Comparison of ENCODE assay signal across 8 cellular contexts in genomic region chr1:228102791-228103620, GRCh38. TPM values are rescaled to one million over a fixed set of nuclear protein-coding genes. Genes with fewer than 3 reads are reported as not detected.
DNase-seq lines count a peak whose midpoint lies in the region; ATAC-seq and TF ChIP-seq lines count a peak whose summit lies in the region.

TSS of gene C1orf35 (minus strand) at chr1:228103325. CDS start at chr1:228103227, 98 bp downstream.

- no peak within 1 kb of the TSS for H2BK20ac ChIP-seq in H9 (ENCODE audit: low read depth, low read length, poor library complexity, severe bottlenecking)

- H3K36me3 Mint-ChIP-seq in H9 (ENCODE audit: insufficient read depth in 1 of 3, low read depth in 3 of 3) (peaks cover 25 to 55% (median 46%) of the 10 kb centered on the region in 3 experiments; a peak in 6 of 7 replicates), natural killer cell (no peaks in the 10 kb centered on the region)
- peaks cover 44% of the 10 kb centered on the region for H3K36me3 Mint-ChIP-seq in activated T-helper 2 cell treated with anti-CD3 and anti-CD28 coated beads, Interferon-gamma antibody, Interleukin-2, Interleukin-4, amounts not matched to agents 10 μg/mL and 5 μg/mL and 100 μg/mL, durations not matched to agents 14 hours and 24 hours and 36 hours (ENCODE audit: low read depth)

- H3K23me2 ChIP-seq in H9 (ENCODE audit: insufficient read length, low read depth, low read length, poor library complexity, severe bottlenecking), result peaks cover 5% of the 10 kb centered on the region

- no peak within 1 kb of the TSS for H2AFZ ChIP-seq in H9 (ENCODE audit: low read length)

- H3K4me3 Mint-ChIP-seq in H9, result peak within 1 kb of the TSS; percentile 95 to 96
- H3K4me3 Mint-ChIP-seq in activated T-helper 2 cell treated with anti-CD3 and anti-CD28 coated beads, Interferon-gamma antibody, Interleukin-2, Interleukin-4, amounts not matched to agents 10 μg/mL and 5 μg/mL and 100 μg/mL, durations not matched to agents 14 hours and 24 hours and 36 hours (ENCODE audit: low read depth), result peak within 1 kb of the TSS; percentile 91
- peak within 1 kb of the TSS; percentile 94 for H3K4me3 Mint-ChIP-seq in natural killer cell

- H4K5ac ChIP-seq in H9 (ENCODE audit: insufficient read length, low read depth, low read length), result no peak within 1 kb of the TSS

- peak within 1 kb of the TSS; percentile 39 for H3K9ac ChIP-seq in H9 (ENCODE audit: extremely low read depth, insufficient read length, low read length)

- no peak within 1 kb of the TSS for H2BK12ac ChIP-seq in H9 (ENCODE audit: insufficient read length, low read depth, low read length)

- H2AK5ac ChIP-seq in H9 (ENCODE audit: insufficient read length, low read length), result no peak within 1 kb of the TSS

- H3K79me2 ChIP-seq in H9 (ENCODE audit: insufficient read depth, low read length), result no peaks in the 10 kb centered on the region

- no peaks in the 10 kb centered on the region for H3K9me3 ChIP-seq in H9 (ENCODE audit: control insufficient read depth, low read depth, low read length)

- ATAC-seq in natural killer cell, result peak; percentile 84 to 90 (median 85)

- no peaks in the 10 kb centered on the region for H3K4me1 ChIP-seq in H9 (ENCODE audit: insufficient read depth, low read length)

- no peak within 1 kb of the TSS for H2BK15ac ChIP-seq in H9 (ENCODE audit: low read depth, low read length)

- H3T11ph ChIP-seq in H9 (ENCODE audit: low read length), result no peak within 1 kb of the TSS

- no peaks in the 10 kb centered on the region for H3K27me3 ChIP-seq in H9 (ENCODE audit: insufficient read depth, low read length)

- WGBS in H9 (ENCODE audit: extremely low coverage, insufficient read length, low lambda C conversion rate), result no CpG with 5 or more reads among the region's 104 CpGs

- TF ChIP-seq POLR2A in Raji (IDR thresholded peaks at IDR 0.05; ENCODE audit: insufficient read depth, low read depth, low read length), result peak; percentile 84

- H2BK5ac ChIP-seq in H9 (ENCODE audit: insufficient read length, low read length), result no peak within 1 kb of the TSS

- no peak within 1 kb of the TSS for H3K27ac ChIP-seq in H9 (ENCODE audit: insufficient read length, low read depth, low read length)

- peak within 1 kb of the TSS; percentile 73 for H3K14ac ChIP-seq in H9 (ENCODE audit: insufficient read depth, low read length)

- no peak within 1 kb of the TSS for H3K23ac ChIP-seq in H9 (ENCODE audit: insufficient read length, low read depth, low read length)

- DNase-seq in ELR (ENCODE audit: low read depth), result peak; percentile 94
- DNase-seq in H9, result peak; percentile 96
- DNase-seq in M059J (ENCODE audit: low read depth), result peak; percentile 91
- DNase-seq in activated T-helper 2 cell treated with anti-CD3 and anti-CD28 coated beads, Interferon-gamma antibody, Interleukin-2, Interleukin-4, amounts not matched to agents 10 μg/mL and 5 μg/mL and 100 μg/mL, durations not matched to agents 14 hours and 24 hours and 36 hours (ENCODE audit: low spot score), result peak; percentile 95
- peak; percentile 86 for DNase-seq in fibroblast of peridontal ligament (ENCODE audit: extremely low read depth)
- peak; percentile 93 for DNase-seq in natural killer cell
- DNase-seq in stimulated activated naive CD4-positive, alpha-beta T cell treated with Interleukin-2 at 50 U/mL for 16 hours (lab: John Stamatoyannopoulos, UW), result peak; percentile 93

- intact Hi-C loops in activated T-helper 2 cell treated with anti-CD3 and anti-CD28 coated beads, Interferon-gamma antibody, Interleukin-2, Interleukin-4, amounts not matched to agents 10 μg/mL and 5 μg/mL and 100 μg/mL, durations not matched to agents 14 hours and 24 hours and 36 hours (cut with micrococcal nuclease), result loop anchor here (1.0 to 10.0 kb wide), 5 partner anchors 21 to 368 kb away; partner anchors contain the start of genes ARF1, GUK1, JMJD4 and SNAP47
- intact Hi-C loops in natural killer cell (cut with micrococcal nuclease), result loop anchor here (2.0 kb wide), 2 partner anchors 20 to 64 kb away; partner anchors contain the start of gene ARF1

- TF ChIP-seq CTCF in H9 (conservative IDR thresholded peaks at IDR 0.05) (no peak), natural killer cell (IDR thresholded peaks at IDR 0.05) (no peak)

- H3K27ac Mint-ChIP-seq in H9, result peak within 1 kb of the TSS; percentile 94 to 98 (median 95); a peak in 6 of 7 replicates
- peak within 1 kb of the TSS; percentile 90 for H3K27ac Mint-ChIP-seq in activated T-helper 2 cell treated with anti-CD3 and anti-CD28 coated beads, Interferon-gamma antibody, Interleukin-2, Interleukin-4, amounts not matched to agents 10 μg/mL and 5 μg/mL and 100 μg/mL, durations not matched to agents 14 hours and 24 hours and 36 hours
- peak within 1 kb of the TSS; percentile 93 to 96 for H3K27ac Mint-ChIP-seq in natural killer cell

- no peaks in the 10 kb centered on the region for H3K9me3 Mint-ChIP-seq in H9
- no peaks in the 10 kb centered on the region for H3K9me3 Mint-ChIP-seq in activated T-helper 2 cell treated with anti-CD3 and anti-CD28 coated beads, Interferon-gamma antibody, Interleukin-2, Interleukin-4, amounts not matched to agents 10 μg/mL and 5 μg/mL and 100 μg/mL, durations not matched to agents 14 hours and 24 hours and 36 hours
- H3K9me3 Mint-ChIP-seq in natural killer cell, result no peaks in the 10 kb centered on the region

- no peak within 1 kb of the TSS for H4K91ac ChIP-seq in H9 (ENCODE audit: insufficient read length, low read depth, low read length)

- no peaks in the 10 kb centered on the region for H4K20me1 ChIP-seq in H9 (ENCODE audit: control insufficient read depth, insufficient read depth, insufficient read length)

- peak within 1 kb of the TSS; percentile 40 for H3K4me2 ChIP-seq in H9 (ENCODE audit: insufficient read depth, insufficient read length, low read length)

- no peak within 1 kb of the TSS for H3K4ac ChIP-seq in H9 (ENCODE audit: low read depth, low read length)

- no peaks in the 10 kb centered on the region for H3K79me1 ChIP-seq in H9 (ENCODE audit: insufficient read depth, low read depth, low read length, poor library complexity, severe bottlenecking)

- H3K18ac ChIP-seq in H9 (ENCODE audit: insufficient read length, low read depth, low read length), result peak within 1 kb of the TSS; percentile 40

- no peak within 1 kb of the TSS for H4K8ac ChIP-seq in H9 (replicated peaks; ENCODE audit: insufficient read length, low read depth, low read length)

- H3K4me1 Mint-ChIP-seq in H9, result peaks cover 12% of the 10 kb centered on the region in 2 experiments
- H3K4me1 Mint-ChIP-seq in activated T-helper 2 cell treated with anti-CD3 and anti-CD28 coated beads, Interferon-gamma antibody, Interleukin-2, Interleukin-4, amounts not matched to agents 10 μg/mL and 5 μg/mL and 100 μg/mL, durations not matched to agents 14 hours and 24 hours and 36 hours (ENCODE audit: low read depth), result peaks cover 22% of the 10 kb centered on the region
- H3K4me1 Mint-ChIP-seq in natural killer cell, result peaks cover 30 to 33% of the 10 kb centered on the region in 2 donors

- no peak within 1 kb of the TSS for H2BK120ac ChIP-seq in H9 (ENCODE audit: low read depth, low read length, poor library complexity, severe bottlenecking)

- H3K27me3 Mint-ChIP-seq in H9 (ENCODE audit: low read depth), result peaks cover 3% of the 10 kb centered on the region; the same call in 1 of the 2 replicates
- no peaks in the 10 kb centered on the region for H3K27me3 Mint-ChIP-seq in activated T-helper 2 cell treated with anti-CD3 and anti-CD28 coated beads, Interferon-gamma antibody, Interleukin-2, Interleukin-4, amounts not matched to agents 10 μg/mL and 5 μg/mL and 100 μg/mL, durations not matched to agents 14 hours and 24 hours and 36 hours (ENCODE audit: low read depth)
- no peaks in the 10 kb centered on the region for H3K27me3 Mint-ChIP-seq in natural killer cell (ENCODE audit: low read depth in 2 of 2)

- H3K56ac ChIP-seq in H9 (ENCODE audit: insufficient read length, low read depth, low read length), result no peak within 1 kb of the TSS

RNA-seq across cellular contexts. Expression of gene C1orf35, which starts in this region (rescaled TPM):
- total RNA-seq in H9 (2021) (31.0 and 31.3 TPM in 2 replicates), natural killer cell (10 to 100 TPM; 18.9 to 21.6 (median 19.6) TPM)
- 9.3 and 19.0 TPM in 2 replicates for total RNA-seq in M059J (2014; rRNA removed; shearing (Covaris generic))
- 23.9 and 24.5 TPM in 2 replicates for total RNA-seq in activated T-helper 2 cell treated with anti-CD3 and anti-CD28 coated beads, Interferon-gamma antibody, Interleukin-2, Interleukin-4, amounts not matched to agents 10 μg/mL and 5 μg/mL and 100 μg/mL, durations not matched to agents 14 hours and 24 hours and 36 hours
